In genomic region chr3:125356140-125357026, GRCh38 we compare ENCODE assay signal across 8 cellular contexts. TPM values are rescaled to one million over a fixed set of nuclear protein-coding genes. Genes with fewer than 3 reads are reported as not detected.
DNase-seq lines count a peak whose midpoint lies in the region; ATAC-seq and FAIRE-seq lines count a peak whose summit lies in the region.

No MANE protein-coding gene starts in this region.

- peaks cover 53% of the 10 kb centered on the region for H3K4me1 Mint-ChIP-seq in T-helper 17 cell
- H3K4me1 Mint-ChIP-seq in stimulated activated naive CD8-positive, alpha-beta T cell treated with anti-CD3 and anti-CD28 coated beads, Interleukin-15, amount 100 ng/mL, for 72 hours, result peaks cover 67% of the 10 kb centered on the region

- peak overlapping the region; percentile 54 for H3K27ac ChIP-seq in right cardiac atrium (ENCODE audit: low read length)

- H3K27me3 ChIP-seq in right cardiac atrium (ENCODE audit: control insufficient read depth, insufficient read depth), result no peaks in the 10 kb centered on the region

- H3K9me3 Mint-ChIP-seq in stimulated activated naive CD8-positive, alpha-beta T cell treated with anti-CD3 and anti-CD28 coated beads, Interleukin-15, amount 100 ng/mL, for 72 hours, result no peaks in the 10 kb centered on the region

- peaks cover 4% of the 10 kb centered on the region for H3K4me1 ChIP-seq in right cardiac atrium (ENCODE audit: control insufficient read depth, insufficient read depth, low read length)

- H3K4me3 ChIP-seq in right cardiac atrium (ENCODE audit: low read length), result peak overlapping the region; percentile 35

- ATAC-seq in T-helper 17 cell (peak; percentile 5), right cardiac atrium (peak in 1 of 2 donors; percentile 28)
- ATAC-seq in stimulated activated naive CD8-positive, alpha-beta T cell treated with anti-CD3 and anti-CD28 coated beads, Interleukin-15, amount 100 ng/mL, for 72 hours, result peak; percentile 3

- FAIRE-seq in urothelium cell line (lab: Jason Lieb, UNC), result no peak

- DNase-seq in NCI-H2227 treated with DMSO at 0.1 percent for 48 hours (lab: John Stamatoyannopoulos, UW) (peak; percentile 6), NCI-H2227 (lab: John Stamatoyannopoulos, UW; ENCODE audit: unreplicated experiment) (no peak), T-helper 17 cell (no peak), right cardiac atrium (no peak), GF-D8 (lab: John Stamatoyannopoulos, UW) (no peak), NCI-H1417 treated with DMSO at 0.1 percent for 48 hours (lab: John Stamatoyannopoulos, UW) (no peak), urothelium cell line (ENCODE audit: low spot score) (no peak)
- no peak for DNase-seq in stimulated activated naive CD8-positive, alpha-beta T cell treated with anti-CD3 and anti-CD28 coated beads, Interleukin-15, amount 100 ng/mL, for 72 hours

- H3K36me3 Mint-ChIP-seq in T-helper 17 cell (ENCODE audit: low read depth), result peaks cover 8% of the 10 kb centered on the region

- 29% methylated on average over 5 of the region's 5 CpGs for WGBS in right cardiac atrium

- no peaks in the 10 kb centered on the region for H3K27me3 Mint-ChIP-seq in T-helper 17 cell
- no peaks in the 10 kb centered on the region for H3K27me3 Mint-ChIP-seq in stimulated activated naive CD8-positive, alpha-beta T cell treated with anti-CD3 and anti-CD28 coated beads, Interleukin-15, amount 100 ng/mL, for 72 hours

- H3K4me3 Mint-ChIP-seq in T-helper 17 cell, result peak overlapping the region; percentile 84
- peak overlapping the region; percentile 85 to 87 for H3K4me3 Mint-ChIP-seq in stimulated activated naive CD8-positive, alpha-beta T cell treated with anti-CD3 and anti-CD28 coated beads, Interleukin-15, amount 100 ng/mL, for 72 hours

- no peaks in the 10 kb centered on the region for H3K9me3 ChIP-seq in T-helper 17 cell (ENCODE audit: control insufficient read depth, low read length, poor library complexity, severe bottlenecking)
- H3K9me3 ChIP-seq in right cardiac atrium (ENCODE audit: control insufficient read depth, low read length), result no peaks in the 10 kb centered on the region

- peak overlapping the region; percentile 67 for H3K27ac Mint-ChIP-seq in T-helper 17 cell
- H3K27ac Mint-ChIP-seq in stimulated activated naive CD8-positive, alpha-beta T cell treated with anti-CD3 and anti-CD28 coated beads, Interleukin-15, amount 100 ng/mL, for 72 hours, result peak overlapping the region; percentile 5 to 73

- intact Hi-C loops in right cardiac atrium (cut with DNase I), result no loop called here

RNA-seq across cellular contexts. Expression of gene ZNF148, which starts 18.7 kb away (rescaled TPM):
- 10 to 100 TPM; 40.0 to 40.8 TPM for total RNA-seq in T-helper 17 cell
- total RNA-seq in right cardiac atrium, result 10 to 100 TPM; 45.4 to 51.6 (median 46.4) TPM
- polyA plus RNA-seq in right cardiac atrium, result 5.3 TPM
